In genomic region chr7:134320201-134320600, GRCh38 we compare ENCODE assay signal across 33 cellular contexts. TPM values are rescaled to one million over a fixed set of nuclear protein-coding genes. Genes with fewer than 3 reads are reported as not detected.
A peak's percentile ranks its signal among the peaks of the same experiment; 100 is the strongest.
DNase-seq lines count a peak whose midpoint lies in the region; TF ChIP-seq lines count a peak whose summit lies in the region.
"Had no signal": no experiment of that assay in that cellular context is flagged by ENCODE, and none has a peak within 500 bp of the region (broad histone marks: within the 10 kb centered on the region; RNA-seq: fewer than 3 reads in every experiment).

No MANE protein-coding gene starts in this region.

- peaks cover 10% of the 10 kb centered on the region for H3K4me1 ChIP-seq in osteoblast (ENCODE audit: insufficient read depth, low read length)
- H3K4me1 ChIP-seq: testis had no signal

- DNase-seq in EH (ENCODE audit: low read depth), result peak; percentile 77
- DNase-seq in M059J (ENCODE audit: low read depth), result peak; percentile 17
- DNase-seq in brain microvascular endothelial cell, result peak; percentile 10
- no peak for DNase-seq in osteoblast (ENCODE audit: insufficient read length, low spot score, missing footprints)
- no peak for DNase-seq in H4 (ENCODE audit: low spot score)
- DNase-seq in activated CD4-positive, alpha-beta T cell treated with anti-CD3 and anti-CD28 coated beads, Interleukin-2, amount 10 ng/mL, durations not matched to agents 24 days and 14 days, result no peak
- no peak for DNase-seq in NCI-H510A treated with DMSO at 0.1 percent for 48 hours (lab: John Stamatoyannopoulos, UW)
- DNase-seq: activated CD4-positive, alpha-beta memory T cell treated with anti-CD3 and anti-CD28 coated beads, Interleukin-2, amount 10 ng/mL, durations not matched to agents 7 days and 5 days; activated CD4-positive, alpha-beta T cell treated with anti-CD3 and anti-CD28 coated beads for 1 hour; activated CD8-positive, alpha-beta memory T cell treated with anti-CD3 and anti-CD28 coated beads, Interleukin-2, amount 50 U/mL, for 4 hours; activated naive CD4-positive, alpha-beta T cell treated with anti-CD3 and anti-CD28 coated beads for 36 hours; adrenal gland; cerebellar nuclear complex; dermis blood vessel endothelial cell; DMS 273 treated with DMSO at 0.1 percent for 48 hours; endodermal cell; esophagus squamous epithelium; gastrocnemius medialis; left cardiac atrium; MG63; NCI-H1105; NCI-H1930; NCI-H526 treated with DMSO at 0.1 percent for 48 hours; NK-92 treated with Interleukin-12 subunit alpha and Interleukin-12 subunit beta, amount 100 ng/mL, for 24 hours; Right ventricle myocardium superior; stimulated activated CD4-positive, alpha-beta T cell treated with anti-CD3 and anti-CD28 coated beads, Interleukin-2, amount 100 ng/mL, for 24 hours; testis had no signal

- H3K27me3 ChIP-seq in brain microvascular endothelial cell (replicated peaks) (no peaks in the 10 kb centered on the region), osteoblast (ENCODE audit: insufficient read depth, low read length) (no peaks in the 10 kb centered on the region)
- H3K27me3 ChIP-seq: adrenal gland, BLaER1, esophagus squamous epithelium, MG63, testis had no signal

- no peaks in the 10 kb centered on the region for H3K36me3 ChIP-seq in brain microvascular endothelial cell (replicated peaks)
- H3K36me3 ChIP-seq in osteoblast (ENCODE audit: insufficient read depth, low read length), result no peaks in the 10 kb centered on the region
- H3K36me3 ChIP-seq: adrenal gland, BLaER1, esophagus squamous epithelium, gastrocnemius medialis, HAP-1, MG63 had no signal

- H4K20me1 ChIP-seq in osteoblast (ENCODE audit: insufficient read depth, low read length), result no peaks in the 10 kb centered on the region
- H4K20me1 ChIP-seq: BLaER1 had no signal

- intact Hi-C loops in activated CD4-positive, alpha-beta T cell treated with anti-CD3 and anti-CD28 coated beads, Interleukin-2, amount 10 ng/mL, durations not matched to agents 24 days and 14 days (cut with micrococcal nuclease), result no loop called here

- no peak overlapping the region for H3K4me2 ChIP-seq in osteoblast (ENCODE audit: insufficient read depth, low read length)
- H3K4me2 ChIP-seq: BLaER1 had no signal

- no peaks in the 10 kb centered on the region for H3K9me3 Mint-ChIP-seq in activated CD4-positive, alpha-beta T cell treated with anti-CD3 and anti-CD28 coated beads, Interleukin-2, amount 10 ng/mL, durations not matched to agents 24 days and 14 days
- H3K9me3 Mint-ChIP-seq: activated CD4-positive, alpha-beta memory T cell treated with anti-CD3 and anti-CD28 coated beads, Interleukin-2, amount 10 ng/mL, durations not matched to agents 7 days and 5 days; activated naive CD4-positive, alpha-beta T cell treated with anti-CD3 and anti-CD28 coated beads for 36 hours; activated T-helper 1 cell treated with anti-CD3 and anti-CD28 coated beads, Interleukin-12 subunit alpha, Interleukin-12 subunit beta, Interleukin-2, Interleukin-4 antibody, amounts not matched to agents 30 ng/mL and 10 ng/mL and 1 ng/mL, durations not matched to agents 14 hours and 24 hours and 36 hours; endodermal cell; stimulated activated naive CD8-positive, alpha-beta T cell treated with anti-CD3 and anti-CD28 coated beads, Interleukin-15, Interleukin-2, amounts not matched to agents 100 ng/mL and 50 ng/mL, for 24 hours; T-helper 2 cell treated with Interferon-gamma antibody and Interleukin-4, amounts not matched to agents 5 μg/mL and 100 μg/mL, for 36 hours had no signal

- no peak overlapping the region for H3K27ac ChIP-seq in brain microvascular endothelial cell
- no peak overlapping the region for H3K27ac ChIP-seq in osteoblast (ENCODE audit: low read depth, low read length)
- H3K27ac ChIP-seq: adrenal gland, BLaER1, esophagus squamous epithelium, gastrocnemius medialis, testis had no signal

- H3K4me3 Mint-ChIP-seq in activated CD4-positive, alpha-beta T cell treated with anti-CD3 and anti-CD28 coated beads, Interleukin-2, amount 10 ng/mL, durations not matched to agents 24 days and 14 days, result no peak overlapping the region
- H3K4me3 Mint-ChIP-seq: activated CD4-positive, alpha-beta memory T cell treated with anti-CD3 and anti-CD28 coated beads, Interleukin-2, amount 10 ng/mL, durations not matched to agents 7 days and 5 days; activated naive CD4-positive, alpha-beta T cell treated with anti-CD3 and anti-CD28 coated beads for 36 hours; activated T-helper 1 cell treated with anti-CD3 and anti-CD28 coated beads, Interleukin-12 subunit alpha, Interleukin-12 subunit beta, Interleukin-2, Interleukin-4 antibody, amounts not matched to agents 30 ng/mL and 10 ng/mL and 1 ng/mL, durations not matched to agents 14 hours and 24 hours and 36 hours; endodermal cell; stimulated activated naive CD8-positive, alpha-beta T cell treated with anti-CD3 and anti-CD28 coated beads, Interleukin-15, Interleukin-2, amounts not matched to agents 100 ng/mL and 50 ng/mL, for 24 hours; T-helper 2 cell treated with Interferon-gamma antibody and Interleukin-4, amounts not matched to agents 5 μg/mL and 100 μg/mL, for 36 hours had no signal

- H3K27ac Mint-ChIP-seq in activated CD4-positive, alpha-beta T cell treated with anti-CD3 and anti-CD28 coated beads, Interleukin-2, amount 10 ng/mL, durations not matched to agents 24 days and 14 days, result no peak overlapping the region
- H3K27ac Mint-ChIP-seq: activated CD4-positive, alpha-beta memory T cell treated with anti-CD3 and anti-CD28 coated beads, Interleukin-2, amount 10 ng/mL, durations not matched to agents 7 days and 5 days; activated naive CD4-positive, alpha-beta T cell treated with anti-CD3 and anti-CD28 coated beads for 36 hours; activated T-helper 1 cell treated with anti-CD3 and anti-CD28 coated beads, Interleukin-12 subunit alpha, Interleukin-12 subunit beta, Interleukin-2, Interleukin-4 antibody, amounts not matched to agents 30 ng/mL and 10 ng/mL and 1 ng/mL, durations not matched to agents 14 hours and 24 hours and 36 hours; brain; endodermal cell; stimulated activated naive CD8-positive, alpha-beta T cell treated with anti-CD3 and anti-CD28 coated beads, Interleukin-15, Interleukin-2, amounts not matched to agents 100 ng/mL and 50 ng/mL, for 24 hours; T-helper 2 cell treated with Interferon-gamma antibody and Interleukin-4, amounts not matched to agents 5 μg/mL and 100 μg/mL, for 36 hours had no signal

- in situ Hi-C loops in brain microvascular endothelial cell (cut with HindIII; ENCODE audit: low pct_ligation_motif_present, low sequenced_read_pairs), result no loop called here

- peak overlapping the region; percentile 86 for H2AFZ ChIP-seq in osteoblast (ENCODE audit: low read length)

- peaks cover 13% of the 10 kb centered on the region for H3K4me1 Mint-ChIP-seq in activated CD4-positive, alpha-beta T cell treated with anti-CD3 and anti-CD28 coated beads, Interleukin-2, amount 10 ng/mL, durations not matched to agents 24 days and 14 days

- TF ChIP-seq CTCF in brain microvascular endothelial cell (IDR thresholded peaks at IDR 0.05; ENCODE audit: low read depth, low read length, missing control alignments), result no peak
- no peak for TF ChIP-seq CTCF in osteoblast (IDR thresholded peaks at IDR 0.05; ENCODE audit: extremely low read depth, low read depth, low read length)

- H3K36me3 Mint-ChIP-seq in activated CD4-positive, alpha-beta T cell treated with anti-CD3 and anti-CD28 coated beads, Interleukin-2, amount 10 ng/mL, durations not matched to agents 24 days and 14 days (ENCODE audit: low read depth), result no peaks in the 10 kb centered on the region
- H3K36me3 Mint-ChIP-seq: brain had no signal

- peaks cover 9% of the 10 kb centered on the region for H3K27me3 Mint-ChIP-seq in activated CD4-positive, alpha-beta T cell treated with anti-CD3 and anti-CD28 coated beads, Interleukin-2, amount 10 ng/mL, durations not matched to agents 24 days and 14 days

- no peaks in the 10 kb centered on the region for H3K9me3 ChIP-seq in osteoblast (ENCODE audit: low read depth, low read length)
- H3K9me3 ChIP-seq: adrenal gland, BLaER1, esophagus squamous epithelium, gastrocnemius medialis, HAP-1, MG63, testis had no signal

- peaks cover 15% of the 10 kb centered on the region for H3K79me2 ChIP-seq in osteoblast (ENCODE audit: insufficient read depth, low read length)

- H3K4me3 ChIP-seq in brain microvascular endothelial cell (ENCODE audit: low read depth, low read length) (no peak overlapping the region), osteoblast (ENCODE audit: insufficient read depth, low read length) (no peak overlapping the region)
- H3K4me3 ChIP-seq: adrenal gland, BLaER1, esophagus squamous epithelium, gastrocnemius medialis, HAP-1, MG63, testis had no signal

RNA-seq across cellular contexts. Expression of gene SLC35B4, which starts 3.5 kb away (rescaled TPM):
- 20.5 and 24.0 TPM in 2 replicates for total RNA-seq in M059J (2014; rRNA removed; shearing (Covaris generic))
- 14.8 and 18.3 TPM in 2 replicates for total RNA-seq in osteoblast
- total RNA-seq in H4 (2014; rRNA removed; shearing (Covaris generic)), result 23.9 and 25.8 TPM in 2 replicates
- total RNA-seq in activated CD4-positive, alpha-beta T cell treated with anti-CD3 and anti-CD28 coated beads, Interleukin-2, amount 10 ng/mL, durations not matched to agents 24 days and 14 days, result 23.0 and 27.6 TPM in 2 replicates

Comparison
In these comparisons a context has a peak if more than half of its experiments do, and no peak if none do; other contexts are left out.
1. DNase-seq: peak in EH (single experiment), M059J (single experiment) and brain microvascular endothelial cell (single experiment); none in osteoblast (single experiment), H4 (single experiment), activated CD4-positive, alpha-beta T cell treated with anti-CD3 and anti-CD28 coated beads, Interleukin-2, amount 10 ng/mL, durations not matched to agents 24 days and 14 days (single experiment) and NCI-H510A treated with DMSO at 0.1 percent for 48 hours (single experiment).